In the genomic region with DNA sequence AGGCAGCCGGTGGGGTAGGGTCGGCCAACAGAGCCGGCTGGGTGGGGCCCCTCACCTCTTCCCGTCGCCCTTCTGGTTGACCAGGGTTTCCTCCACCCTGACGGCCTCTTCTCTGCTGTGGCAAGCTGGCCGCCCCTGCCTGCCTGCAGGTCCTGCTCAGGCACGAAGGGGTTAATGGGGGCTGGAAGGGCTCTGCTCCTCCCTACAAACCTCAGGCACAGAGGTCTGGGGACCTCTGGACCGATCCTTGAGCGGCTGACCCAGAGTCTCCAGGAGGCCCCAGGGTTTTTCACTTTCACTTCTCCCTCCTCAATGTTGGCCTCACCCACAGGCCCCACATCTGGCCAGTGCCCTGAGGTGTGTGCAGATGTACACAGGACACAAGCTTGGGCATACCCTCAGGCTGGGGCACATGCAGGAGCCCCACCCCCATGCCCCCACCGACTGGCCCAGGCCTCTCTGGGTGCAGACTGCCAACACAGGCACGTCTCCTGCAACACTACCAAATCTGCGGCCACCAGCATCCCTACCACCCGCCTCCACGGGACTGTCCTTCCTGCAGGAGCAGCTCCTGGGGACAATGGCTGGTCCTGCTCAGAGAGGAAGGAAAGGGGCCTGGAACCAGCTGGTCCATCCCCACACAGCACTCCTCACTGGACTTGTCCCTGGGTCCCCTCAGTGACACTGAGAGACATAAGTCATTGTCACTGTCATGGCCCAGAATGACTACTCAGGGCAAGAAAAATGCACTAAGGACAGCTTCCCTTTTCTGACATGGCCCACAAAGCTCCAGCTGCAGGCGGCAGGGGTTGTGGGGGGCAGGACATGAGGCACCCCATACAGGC, we compare ENCODE assay signal across 8 cellular contexts. TPM values are rescaled to one million over a fixed set of nuclear protein-coding genes. Genes with fewer than 3 reads are reported as not detected.
DNase-seq lines count a peak whose midpoint lies in the region; ATAC-seq, FAIRE-seq and TF ChIP-seq lines count a peak whose summit lies in the region.

No MANE protein-coding gene starts in this region.

- peaks cover 2% of the 10 kb centered on the region for H3K36me3 Mint-ChIP-seq in activated CD4-positive, alpha-beta memory T cell treated with anti-CD3 and anti-CD28 coated beads for 36 hours

- CTCF ChIA-PET in A549 (lab: Yijun Ruan, JAX) (interaction anchor here (1.0 to 6.2 kb wide), 14 partner anchors 10 to 196 kb away, joined by 3 to 62 read pairs (median 4); a partner anchor contains a TSS), HEK293 (lab: Yijun Ruan, JAX) (interaction anchor here (0.5 to 5.3 kb wide), 8 partner anchors 16 to 153 kb away, joined by 3 to 42 read pairs (median 5); no protein-coding TSS in a partner anchor)
- CTCF ChIA-PET in activated CD4-positive, alpha-beta memory T cell treated with anti-CD3 and anti-CD28 coated beads for 36 hours (lab: Charles Lee) = interaction anchor here (0.6 to 2.5 kb wide), 7 partner anchors 25 to 166 kb away, joined by 3 to 14 read pairs (median 3); no protein-coding TSS in a partner anchor

- H3K4me3 Mint-ChIP-seq in activated CD4-positive, alpha-beta memory T cell treated with anti-CD3 and anti-CD28 coated beads for 36 hours = peak overlapping the region; percentile 50

- POLR2A ChIA-PET in A549 (lab: Yijun Ruan, JAX) (no interaction called here), HEK293 (lab: Yijun Ruan, JAX) (interaction anchor here (1.0 to 1.2 kb wide), 6 partner anchors 14 to 99 kb away, joined by 3 to 7 read pairs (median 3); a partner anchor contains a TSS)
- POLR2A ChIA-PET in activated CD4-positive, alpha-beta memory T cell treated with anti-CD3 and anti-CD28 coated beads for 36 hours (lab: Charles Lee) = interaction anchor here (0.5 kb wide), 1 partner anchor 72 kb away, joined by 3 read pairs; no protein-coding TSS in a partner anchor

- WGBS in A549 (ENCODE audit: missing lambda C conversion rate) = 67% methylated on average over 11 of the region's 16 CpGs

- H3K27ac ChIP-seq in A549 (peak overlapping the region in 1 of 2 experiments; percentile 85; a peak in 4 of 6 replicates), HEK293 (ENCODE audit: extremely low read depth, low read depth, low read length) (no peak overlapping the region; the same call in 1 of the 2 replicates), lower lobe of right lung (no peak overlapping the region)

- ATAC-seq in A549 (peak in 1 of 2 experiments; percentile 45; a peak in 3 of 6 replicates), lower lobe of right lung (peak; percentile 51 to 58), HG03039 (IDR thresholded peaks at IDR 0.05; ENCODE audit: unreplicated experiment) (no peak)

- no peak overlapping the region for H3K27ac Mint-ChIP-seq in activated CD4-positive, alpha-beta memory T cell treated with anti-CD3 and anti-CD28 coated beads for 36 hours

- no peaks in the 10 kb centered on the region for H3K9me3 ChIP-seq in A549
- no peaks in the 10 kb centered on the region for H3K9me3 ChIP-seq in HEK293 (ENCODE audit: control insufficient read depth, insufficient read depth, low read depth, low read length)
- no peaks in the 10 kb centered on the region for H3K9me3 ChIP-seq in lower lobe of right lung

- H3K4me3 ChIP-seq in A549 (no peak overlapping the region; the same call in 2 of the 3 replicates), HEK293 (ENCODE audit: low read depth, low read length) (no peak overlapping the region), lower lobe of right lung (peak overlapping the region; percentile 47)

- TF ChIP-seq EP300 in A549 (IDR thresholded peaks at IDR 0.05) = no peak

- no peak for FAIRE-seq in A549 (lab: Jason Lieb, UNC)

- no peak for TF ChIP-seq POLR2A in A549 (IDR thresholded peaks at IDR 0.05; ENCODE audit: low read length)

- H3K27me3 Mint-ChIP-seq in activated CD4-positive, alpha-beta memory T cell treated with anti-CD3 and anti-CD28 coated beads for 36 hours = peaks cover 64% of the 10 kb centered on the region

- no peak for TF ChIP-seq RAD21 in A549 (conservative IDR thresholded peaks at IDR 0.05 in 1 of 2, IDR thresholded peaks at IDR 0.05 in 1 of 2)

- H3K9me3 Mint-ChIP-seq in activated CD4-positive, alpha-beta memory T cell treated with anti-CD3 and anti-CD28 coated beads for 36 hours = no peaks in the 10 kb centered on the region

- H3K36me3 ChIP-seq in HEK293 (ENCODE audit: control insufficient read depth in 2 of 2, insufficient read depth in 1 of 2, low read length in 2 of 2) (peaks cover 0 to 3% of the 10 kb centered on the region in 2 experiments; a peak in 1 of 3 replicates), lower lobe of right lung (no peaks in the 10 kb centered on the region)

- peak overlapping the region; percentile 81 for H3K4me2 ChIP-seq in A549

- peaks cover 29% of the 10 kb centered on the region for H3K4me1 Mint-ChIP-seq in activated CD4-positive, alpha-beta memory T cell treated with anti-CD3 and anti-CD28 coated beads for 36 hours (ENCODE audit: low read depth)

- TF ChIP-seq CTCF in A549 (IDR thresholded peaks at IDR 0.05) (no peak), HEK293 (tag by site-specific recombination; IDR thresholded peaks at IDR 0.05) (no peak), lower lobe of right lung (IDR thresholded peaks at IDR 0.05) (no peak)

- peaks cover 92% of the 10 kb centered on the region for H3K27me3 ChIP-seq in lower lobe of right lung (ENCODE audit: low read depth)

- peaks cover 4% of the 10 kb centered on the region; the same call in 1 of the 3 replicates for H3K4me1 ChIP-seq in A549
- no peaks in the 10 kb centered on the region for H3K4me1 ChIP-seq in HEK293 (ENCODE audit: control insufficient read depth, insufficient read depth, low read length)
- peaks cover 37% of the 10 kb centered on the region for H3K4me1 ChIP-seq in lower lobe of right lung

- intact Hi-C loops in activated CD4-positive, alpha-beta memory T cell treated with anti-CD3 and anti-CD28 coated beads for 36 hours (cut with micrococcal nuclease) = loop anchor here (5.0 kb wide), 1 partner anchor 135 kb away; no protein-coding TSS in a partner anchor
- intact Hi-C loops in lower lobe of right lung (cut with DNase I) = no loop called here

- DNase-seq in A549 (ENCODE audit: low read depth in 1 of 2, low spot score in 1 of 2) (no peak), lower lobe of right lung (no peak), putamen (ENCODE audit: low spot score) (no peak), hypothalamus (lab: John Stamatoyannopoulos, UW) (no peak), NCI-H446 treated with DMSO at 0.1 percent for 48 hours (lab: John Stamatoyannopoulos, UW) (no peak)
- DNase-seq in activated CD4-positive, alpha-beta memory T cell treated with anti-CD3 and anti-CD28 coated beads for 36 hours = no peak

TF ChIP-seq in A549, 52 proteins besides CTCF, POLR2A, EP300 and RAD21 (continues in another document):
- no peak for TF ChIP-seq GATA3 (IDR thresholded peaks at IDR 0.05; ENCODE audit: borderline replicate concordance)
- no peak for TF ChIP-seq PHF8 (IDR thresholded peaks at IDR 0.05; ENCODE audit: borderline replicate concordance, low read depth)
- no peak for TF ChIP-seq HOXA7 (CRISPR knock-in tag; IDR thresholded peaks at IDR 0.05)
- TF ChIP-seq JUNB (IDR thresholded peaks at IDR 0.05) = no peak
- no peak for TF ChIP-seq KDM1A (IDR thresholded peaks at IDR 0.05; ENCODE audit: low read depth)
- no peak for TF ChIP-seq ZFP36 (IDR thresholded peaks at IDR 0.05; ENCODE audit: borderline replicate concordance, partially characterized antibody)
- no peak for TF ChIP-seq HEYL (CRISPR knock-in tag; IDR thresholded peaks at IDR 0.05)
- no peak for TF ChIP-seq MYC (IDR thresholded peaks at IDR 0.05; ENCODE audit: borderline replicate concordance, low read length)
- TF ChIP-seq BHLHE40 (IDR thresholded peaks at IDR 0.05; ENCODE audit: low read depth, low read length) = no peak
- no peak for TF ChIP-seq NPAS2 (CRISPR knock-in tag; IDR thresholded peaks at IDR 0.05; ENCODE audit: borderline replicate concordance)

TF ChIP-seq in HEK293, 187 proteins besides CTCF, POLR2A, EP300 and RAD21 (continues in another document):
- TF ChIP-seq ZNF404 (tag by site-specific recombination; IDR thresholded peaks at IDR 0.05) (no peak), ZBTB20 (tag by site-specific recombination; IDR thresholded peaks at IDR 0.05) (peak; percentile 9; the same call in 1 of the 2 replicates), ZFP41 (tag by site-specific recombination; IDR thresholded peaks at IDR 0.05; ENCODE audit: borderline replicate concordance) (no peak), ZNF510 (tag by site-specific recombination; IDR thresholded peaks at IDR 0.05; ENCODE audit: insufficient replicate concordance) (no peak), ZNF701 (tag by site-specific recombination; IDR thresholded peaks at IDR 0.05) (no peak), ZNF121 (tag by site-specific recombination; IDR thresholded peaks at IDR 0.05) (no peak)

RNA-seq across cellular contexts. Expression of a gene that starts 3.2 kb away (rescaled TPM):
- 0.30 and 0.66 TPM in 2 replicates for polyA plus RNA-seq in A549 (2011; rRNA removed)
- polyA plus RNA-seq in A549 (2012; cell fraction: cytosol; rRNA removed) = 2.2 and 3.6 TPM in 2 replicates
- polyA plus RNA-seq in A549 (2012; cell fraction: nucleus; rRNA removed) = 9.3 and 10.3 TPM in 2 replicates
- polyA plus RNA-seq in A549 (2017; fragmentation: RNase III; extraction: RNeasy Plus Mini Kit Qiagen cat#74134 plus additional on column Dnase treatment) = 2.8 to 3.0 TPM (median 2.9 TPM) in 3 replicates
- 0.95 and 1.8 TPM in 2 replicates for polyA minus RNA-seq in A549 (2011; rRNA and poly(A)+ RNA removed)
- not detected for total RNA-seq in activated CD4-positive, alpha-beta memory T cell treated with anti-CD3 and anti-CD28 coated beads for 36 hours
- 13.5 TPM for total RNA-seq in lower lobe of right lung

RNA-seq across cellular contexts. Expression of a gene that starts 34.0 kb away (rescaled TPM):
- polyA plus RNA-seq in A549 (2011; rRNA removed) (0.06 and 0.25 TPM in 2 replicates), A549 (2017; fragmentation: RNase III; extraction: RNeasy Plus Mini Kit Qiagen cat#74134 plus additional on column Dnase treatment) (0.48 to 1.1 TPM (median 0.63 TPM) in 3 replicates)
- polyA plus RNA-seq in A549 (2012; cell fraction: cytosol; rRNA removed) = 1.3 and 2.1 TPM in 2 replicates
- 6.6 and 10.5 TPM in 2 replicates for polyA plus RNA-seq in A549 (2012; cell fraction: nucleus; rRNA removed)
- polyA minus RNA-seq in A549 (2011; rRNA and poly(A)+ RNA removed) = not detected in 2 replicates
- not detected for total RNA-seq in activated CD4-positive, alpha-beta memory T cell treated with anti-CD3 and anti-CD28 coated beads for 36 hours
- total RNA-seq in lower lobe of right lung = 2.8 TPM

RNA-seq across cellular contexts. Expression of a gene that starts 43.1 kb away (rescaled TPM):
- 4.6 and 5.7 TPM in 2 replicates for polyA plus RNA-seq in A549 (2011; rRNA removed)
- polyA plus RNA-seq in A549 (2012; cell fraction: cytosol; rRNA removed) = 8.7 and 9.2 TPM in 2 replicates
- 26.6 and 30.3 TPM in 2 replicates for polyA plus RNA-seq in A549 (2012; cell fraction: nucleus; rRNA removed)
- polyA plus RNA-seq in A549 (2017; fragmentation: RNase III; extraction: RNeasy Plus Mini Kit Qiagen cat#74134 plus additional on column Dnase treatment) = 10.8 to 13.9 TPM (median 12.6 TPM) in 3 replicates
- polyA minus RNA-seq in A549 (2011; rRNA and poly(A)+ RNA removed) = 7.7 and 11.8 TPM in 2 replicates
- total RNA-seq in activated CD4-positive, alpha-beta memory T cell treated with anti-CD3 and anti-CD28 coated beads for 36 hours = under 1 TPM; 0.41 to 0.43 TPM
- 9.3 TPM for total RNA-seq in lower lobe of right lung

Comparison
In these comparisons a context has a peak if more than half of its experiments do, and no peak if none do; other contexts are left out.
1. RNA of a gene that starts 3.2 kb away (total RNA-seq): 13.5 TPM in lower lobe of right lung (single experiment); not detected in activated CD4-positive, alpha-beta memory T cell treated with anti-CD3 and anti-CD28 coated beads for 36 hours; every median in the first group is over 10 times any median in the second.